In genomic region chr1:61708953-61709907, GRCh38 we compare ENCODE assay signal across 1 cellular context.
A peak's percentile ranks its signal among the peaks of the same experiment; 100 is the strongest.
TF ChIP-seq lines count a peak whose summit lies in the region.

No MANE protein-coding gene starts in this region.

TF ChIP-seq in HepG2, 621 proteins besides CTCF, POLR2A, EP300 and RAD21:
- TF ChIP-seq CEBPB (IDR thresholded peaks at IDR 0.05; ENCODE audit: borderline replicate concordance, low read depth, low read length) (peak; percentile 51; the same call in 1 of the 2 replicates), NR3C1 (CRISPR knock-in tag; IDR thresholded peaks at IDR 0.05) (no peak), TRAFD1 (CRISPR knock-in tag; IDR thresholded peaks at IDR 0.05; ENCODE audit: borderline replicate concordance) (no peak), ZNF792 (CRISPR knock-in tag; IDR thresholded peaks at IDR 0.05) (no peak), CBFB (CRISPR knock-in tag; IDR thresholded peaks at IDR 0.05) (no peak), CEBPZ (IDR thresholded peaks at IDR 0.05; ENCODE audit: low read length) (no peak), SAP130 (CRISPR knock-in tag; IDR thresholded peaks at IDR 0.05; ENCODE audit: low read depth) (no peak)
- TF ChIP-seq, protein P1, sequence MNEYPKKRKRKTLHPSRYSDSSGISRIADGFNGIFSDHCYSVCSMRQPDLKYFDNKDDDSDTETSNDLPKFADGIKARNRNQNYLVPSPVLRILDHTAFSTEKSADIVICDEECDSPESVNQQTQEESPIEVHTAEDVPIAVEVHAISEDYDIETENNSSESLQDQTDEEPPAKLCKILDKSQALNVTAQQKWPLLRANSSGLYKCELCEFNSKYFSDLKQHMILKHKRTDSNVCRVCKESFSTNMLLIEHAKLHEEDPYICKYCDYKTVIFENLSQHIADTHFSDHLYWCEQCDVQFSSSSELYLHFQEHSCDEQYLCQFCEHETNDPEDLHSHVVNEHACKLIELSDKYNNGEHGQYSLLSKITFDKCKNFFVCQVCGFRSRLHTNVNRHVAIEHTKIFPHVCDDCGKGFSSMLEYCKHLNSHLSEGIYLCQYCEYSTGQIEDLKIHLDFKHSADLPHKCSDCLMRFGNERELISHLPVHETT (CRISPR knock-in tag; conservative IDR thresholded peaks at IDR 0.05): no peak
TF ChIP-seq in HepG2: peak in this region for 1.
